ENCODE assay signal across 8 cellular contexts in genomic region chr10:78302739-78302988, GRCh38.
DNase-seq lines count a peak whose midpoint lies in the region; ATAC-seq and TF ChIP-seq lines count a peak whose summit lies in the region.

No MANE protein-coding gene starts in this region.

- H3K4me3 ChIP-seq in NT2/D1 (ENCODE audit: insufficient read length, low read depth) (peak overlapping the region; percentile 44), endodermal cell (ENCODE audit: low read length) (peak overlapping the region; percentile 79), neutrophil (ENCODE audit: low read depth in 1 of 2, low read length in 1 of 2) (peak overlapping the region; percentile 64 to 74)

- peak overlapping the region; percentile 72 for H3K9ac ChIP-seq in NT2/D1 (ENCODE audit: insufficient read length, low read depth)
- peak overlapping the region; percentile 68 for H3K9ac ChIP-seq in endodermal cell (ENCODE audit: extremely low read depth, low read length, poor library complexity, severe bottlenecking)

- peak overlapping the region; percentile 93 for H3K27ac ChIP-seq in endodermal cell (ENCODE audit: low read depth, low read length)
- H3K27ac ChIP-seq in neutrophil = peak overlapping the region; percentile 94

- H3K4me1 ChIP-seq in NT2/D1 (ENCODE audit: insufficient read depth, insufficient read length) = peaks cover 4% of the 10 kb centered on the region
- no peaks in the 10 kb centered on the region for H3K4me1 ChIP-seq in endodermal cell (ENCODE audit: control insufficient read depth, insufficient read depth, low read length)
- H3K4me1 ChIP-seq in neutrophil (ENCODE audit: control insufficient read depth in 1 of 2, insufficient read depth in 1 of 2, low read depth in 1 of 2, low read length in 1 of 2) = peaks cover 30 to 46% of the 10 kb centered on the region in 2 experiments

- H3K36me3 ChIP-seq in NT2/D1 (ENCODE audit: insufficient read depth, insufficient read length, low read length) (no peaks in the 10 kb centered on the region), endodermal cell (ENCODE audit: control insufficient read depth, insufficient read depth, low read length) (no peaks in the 10 kb centered on the region), neutrophil (no peaks in the 10 kb centered on the region)

- no peak for DNase-seq in CD14-positive monocyte (ENCODE audit: low spot score)
- DNase-seq in NT2/D1 (ENCODE audit: low read depth, low spot score) = no peak
- DNase-seq in endodermal cell = no peak
- DNase-seq in NCI-H2029 (lab: John Stamatoyannopoulos, UW) = no peak
- no peak for DNase-seq in AG20443 (ENCODE audit: low spot score)
- DNase-seq in SKM-1 (lab: John Stamatoyannopoulos, UW; ENCODE audit: unreplicated experiment) = no peak

- ATAC-seq in HG03354 (IDR thresholded peaks at IDR 0.05; ENCODE audit: poor library complexity, severe bottlenecking, unreplicated experiment) = no peak

- intact Hi-C loops in CD14-positive monocyte (cut with micrococcal nuclease) = loop anchor here (5.0 to 10.0 kb wide), 4 partner anchors 45 to 452 kb away; partner anchors contain the start of gene RPS24 (in 1 of the 2)

- H3K9me3 ChIP-seq in NT2/D1 (ENCODE audit: insufficient read depth, low read length) (peaks cover 7% of the 10 kb centered on the region; the same call in 1 of the 2 replicates), endodermal cell (ENCODE audit: control insufficient read depth, low read length) (no peaks in the 10 kb centered on the region), neutrophil (no peaks in the 10 kb centered on the region)

- peak overlapping the region; percentile 84 to 93 for H3K4me3 Mint-ChIP-seq in CD14-positive monocyte
- peak overlapping the region; percentile 70 for H3K4me3 Mint-ChIP-seq in endodermal cell

- peaks cover 6% of the 10 kb centered on the region for H3K27me3 ChIP-seq in NT2/D1 (ENCODE audit: insufficient read depth, insufficient read length)
- H3K27me3 ChIP-seq in endodermal cell (ENCODE audit: control insufficient read depth, insufficient read depth, low read length, poor library complexity, severe bottlenecking) = peaks cover 3% of the 10 kb centered on the region
- no peaks in the 10 kb centered on the region for H3K27me3 ChIP-seq in neutrophil

- WGBS in endodermal cell (ENCODE audit: insufficient coverage in 1 of 2, insufficient read length in 1 of 2), 2 experiments = 20 to 30% methylated on average over 2 to 3 of the region's 3 CpGs

- H3K4me1 Mint-ChIP-seq in CD14-positive monocyte = peaks cover 42% of the 10 kb centered on the region
- peaks cover 10% of the 10 kb centered on the region for H3K4me1 Mint-ChIP-seq in endodermal cell

- peaks cover 0 to 6% (median 4%) of the 10 kb centered on the region in 3 donors for H3K27me3 Mint-ChIP-seq in CD14-positive monocyte (ENCODE audit: low read depth in 3 of 3)
- peaks cover 23% of the 10 kb centered on the region for H3K27me3 Mint-ChIP-seq in endodermal cell (ENCODE audit: insufficient read depth)

- TF ChIP-seq CTCF in CD14-positive monocyte (IDR thresholded peaks at IDR 0.05) = no peak
- TF ChIP-seq CTCF in endodermal cell (conservative IDR thresholded peaks at IDR 0.05) = no peak
- no peak for TF ChIP-seq CTCF in neutrophil (IDR thresholded peaks at IDR 0.05)

- H3K9me3 Mint-ChIP-seq in CD14-positive monocyte (peaks cover 2 to 11% (median 6%) of the 10 kb centered on the region in 7 donors), endodermal cell (peaks cover 9% of the 10 kb centered on the region)

- H3K27ac Mint-ChIP-seq in CD14-positive monocyte (peak overlapping the region; percentile 93 to 97 (median 95)), endodermal cell (peak overlapping the region; percentile 92)

- no peaks in the 10 kb centered on the region for H3K36me3 Mint-ChIP-seq in CD14-positive monocyte
- no peaks in the 10 kb centered on the region for H3K36me3 Mint-ChIP-seq in endodermal cell (ENCODE audit: low read depth)
